Comparison of ENCODE assay signal across 15 cellular contexts in the genomic region with DNA sequence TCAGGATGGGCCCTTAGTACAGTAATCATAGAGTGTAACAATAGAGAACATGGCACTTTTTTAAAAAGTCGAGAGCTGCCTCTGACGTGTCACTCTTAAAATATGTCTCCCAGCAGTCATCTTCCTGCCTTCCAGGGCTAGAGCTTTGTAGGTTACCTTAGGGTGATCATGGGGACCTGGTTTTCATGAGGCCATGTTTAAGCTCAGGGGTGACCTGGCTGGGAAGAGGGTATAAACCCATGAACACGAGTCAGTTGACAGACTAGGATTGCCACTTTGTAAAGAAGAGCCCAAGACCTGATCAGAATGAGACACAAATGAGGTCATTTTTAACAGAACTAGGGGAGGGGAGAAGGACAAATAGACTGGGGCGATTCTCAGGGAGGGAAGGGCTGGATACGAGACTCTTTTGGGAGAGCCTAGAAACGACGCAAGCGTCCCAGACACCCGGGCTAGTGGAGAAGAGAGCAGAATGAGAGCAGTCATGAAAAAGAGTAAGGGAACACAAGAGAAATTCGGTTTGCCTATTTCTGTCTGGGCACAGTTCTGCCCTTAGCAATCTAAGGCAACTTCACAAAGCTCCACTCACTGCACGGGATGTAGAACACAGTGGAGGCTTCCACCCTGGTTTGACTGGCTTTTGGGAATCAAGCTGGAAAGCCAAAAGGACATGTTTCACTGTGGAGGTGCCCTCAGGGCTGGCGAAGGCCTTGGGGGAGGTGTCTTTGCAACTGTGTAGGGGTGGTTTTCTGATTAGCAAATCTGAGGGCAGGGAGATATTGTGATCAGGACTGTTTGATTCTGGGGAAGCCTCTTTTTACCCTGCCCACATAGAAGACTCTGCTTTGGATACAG. TPM values are rescaled to one million over a fixed set of nuclear protein-coding genes. Genes with fewer than 3 reads are reported as not detected.
DNase-seq lines count a peak whose midpoint lies in the region; ATAC-seq and TF ChIP-seq lines count a peak whose summit lies in the region.
"Had no signal": no experiment of that assay in that cellular context is flagged by ENCODE, and none has a peak within 500 bp of the region (broad histone marks: within the 10 kb centered on the region; RNA-seq: fewer than 3 reads in every experiment).

No MANE protein-coding gene starts in this region.

- H3K79me2 ChIP-seq in GM23248 (ENCODE audit: insufficient read depth) (peaks cover 30% of the 10 kb centered on the region), smooth muscle cell (ENCODE audit: low read depth) (peaks cover 31% of the 10 kb centered on the region)

- no peaks in the 10 kb centered on the region for H3K9me2 ChIP-seq in GM23248 (ENCODE audit: insufficient read depth)

- H3K9ac ChIP-seq in GM23248 (peak overlapping the region; percentile 90; the same call in 1 of the 2 replicates), adipocyte (ENCODE audit: low read length) (no peak overlapping the region), smooth muscle cell (ENCODE audit: low read depth) (peak overlapping the region; percentile 35)

- H3F3A ChIP-seq in GM23248 (ENCODE audit: insufficient read depth) (peaks cover 34% of the 10 kb centered on the region), smooth muscle cell (ENCODE audit: low read depth) (peaks cover 11% of the 10 kb centered on the region)

- DNase-seq in GM23248 (peak; percentile 65), adipocyte (ENCODE audit: low read depth) (peak; percentile 46), kidney tubule cell (ENCODE audit: low spot score) (peak; percentile 13), smooth muscle cell (lab: John Stamatoyannopoulos, UW; ENCODE audit: unreplicated experiment) (no peak), pons (ENCODE audit: low spot score) (no peak), NCI-H1092 (lab: John Stamatoyannopoulos, UW) (no peak), NCI-H526 treated with DMSO at 0.1 percent for 48 hours (lab: John Stamatoyannopoulos, UW) (no peak), left cardiac atrium (no peak)
- DNase-seq: activated CD8-positive, alpha-beta memory T cell treated with anti-CD3 and anti-CD28 coated beads, Interleukin-2, amount 50 U/mL, for 48 hours; amygdala; CD4-positive, CD25-positive, alpha-beta regulatory T cell; GOT3; hippocampal formation; midbrain; spleen had no signal

- H3K4me2 ChIP-seq in GM23248 (ENCODE audit: unreplicated experiment) (peak overlapping the region; percentile 92), smooth muscle cell (peak overlapping the region; percentile 92)

- H3K9me3 ChIP-seq in GM23248 (ENCODE audit: low read depth) (no peaks in the 10 kb centered on the region), adipocyte (ENCODE audit: control insufficient read depth, low read length) (no peaks in the 10 kb centered on the region), smooth muscle cell (replicated peaks; ENCODE audit: low read depth) (no peaks in the 10 kb centered on the region)
- H3K9me3 ChIP-seq: spleen had no signal

- H3K27ac ChIP-seq in GM23248 = peak overlapping the region; percentile 42
- H3K27ac ChIP-seq in smooth muscle cell (ENCODE audit: low read depth) = peak overlapping the region; percentile 91

- in situ Hi-C loops in GM23248 (cut with MboI) = no loop called here

- H2AFZ ChIP-seq in GM23248 = peak overlapping the region; percentile 57
- H2AFZ ChIP-seq in smooth muscle cell (ENCODE audit: low read depth) = peak overlapping the region; percentile 44

- TF ChIP-seq CTCF in smooth muscle cell (IDR thresholded peaks at IDR 0.05; ENCODE audit: borderline replicate concordance, insufficient read depth, poor library complexity, severe bottlenecking) = no peak

- H3K27me3 ChIP-seq in GM23248 (replicated peaks; ENCODE audit: insufficient read depth) = no peaks in the 10 kb centered on the region
- no peaks in the 10 kb centered on the region for H3K27me3 ChIP-seq in adipocyte (replicated peaks; ENCODE audit: control insufficient read depth, insufficient read depth, low read length)
- no peaks in the 10 kb centered on the region for H3K27me3 ChIP-seq in smooth muscle cell (ENCODE audit: low read depth)

- H3K36me3 ChIP-seq in GM23248 (ENCODE audit: low read depth) = no peaks in the 10 kb centered on the region
- H3K36me3 ChIP-seq in adipocyte (ENCODE audit: control insufficient read depth, insufficient read depth, low read length, severe bottlenecking) = no peaks in the 10 kb centered on the region
- no peaks in the 10 kb centered on the region for H3K36me3 ChIP-seq in smooth muscle cell (ENCODE audit: low read depth)
- H3K36me3 ChIP-seq: spleen had no signal

- intact Hi-C loops in left cardiac atrium (cut with DNase I) = no loop called here

- no peak overlapping the region for H3K4me3 ChIP-seq in GM23248
- H3K4me3 ChIP-seq in adipocyte (ENCODE audit: low read length) = no peak overlapping the region
- H3K4me3 ChIP-seq in smooth muscle cell = no peak overlapping the region

- 82 to 83% methylated on average over 12 of the region's 12 CpGs for WGBS in GM23248 (ENCODE audit: low coverage in 1 of 2, low lambda C conversion rate in 2 of 2, missing lambda C conversion rate in 2 of 2), 2 experiments
- whole genome bisulfite sequencing in smooth muscle cell (ENCODE audit: low lambda C conversion rate) = 64% methylated on average over 12 of the region's 12 CpGs

- ATAC-seq in left cardiac atrium = no peak

- peaks cover 30% of the 10 kb centered on the region for H3K4me1 ChIP-seq in GM23248 (ENCODE audit: insufficient read depth)
- H3K4me1 ChIP-seq in adipocyte (ENCODE audit: control insufficient read depth, insufficient read depth, low read length) = peaks cover 40% of the 10 kb centered on the region
- H3K4me1 ChIP-seq in smooth muscle cell (ENCODE audit: low read depth) = peaks cover 24% of the 10 kb centered on the region

- no peaks in the 10 kb centered on the region for H4K20me1 ChIP-seq in GM23248 (ENCODE audit: insufficient read depth)
- H4K20me1 ChIP-seq in smooth muscle cell (ENCODE audit: low read depth) = peaks cover 25% of the 10 kb centered on the region

RNA-seq across cellular contexts. Expression of gene RAB31, which starts 1.8 kb away (rescaled TPM):
- total RNA-seq in GM23248 (2014; rRNA removed; shearing (Covaris generic)) = 40.5 and 49.2 TPM in 2 replicates
- polyA plus RNA-seq in GM23248 (2016; fragmentation: Nextera tagmentation; extraction: Ambion mirVana) = 144 and 162 TPM in 2 replicates
- 116 and 123 TPM in 2 replicates for total RNA-seq in smooth muscle cell
- polyA plus RNA-seq in smooth muscle cell = 389 and 414 TPM in 2 replicates
- total RNA-seq in left cardiac atrium = 10 to 100 TPM; 21.2 to 31.1 TPM

Comparison
In these comparisons a context has a peak if more than half of its experiments do, and no peak if none do; other contexts are left out.
1. DNase-seq: peak in GM23248 (single experiment), adipocyte (single experiment) and kidney tubule cell (single experiment); none in smooth muscle cell (single experiment), pons (single experiment), NCI-H1092 (single experiment), NCI-H526 treated with DMSO at 0.1 percent for 48 hours (single experiment) and left cardiac atrium (single experiment).